ENCODE assay signal across 15 cellular contexts in the genomic region with DNA sequence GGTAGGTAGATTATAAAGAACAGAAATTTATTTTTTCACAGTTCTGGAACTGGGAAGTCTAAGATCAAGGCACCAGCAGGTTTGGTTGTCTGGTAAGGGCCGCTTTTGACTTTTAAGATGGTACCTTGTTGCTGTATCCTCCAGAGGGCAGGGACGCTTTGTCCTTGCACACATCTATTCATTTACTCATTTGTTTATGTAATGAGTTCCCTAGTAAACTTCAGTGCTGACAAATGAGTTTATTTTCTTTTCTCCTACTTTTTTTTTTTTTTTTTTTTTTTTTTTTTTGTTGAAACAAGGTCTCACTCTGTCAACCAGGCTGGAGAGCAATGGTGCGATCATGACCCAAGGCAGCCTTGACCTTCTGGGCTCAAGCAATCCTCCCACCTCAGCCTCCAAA.
A peak's percentile ranks its signal among the peaks of the same experiment; 100 is the strongest.
DNase-seq lines count a peak whose midpoint lies in the region; ATAC-seq, FAIRE-seq and TF ChIP-seq lines count a peak whose summit lies in the region.
"Had no signal": no experiment of that assay in that cellular context is flagged by ENCODE, and none has a peak within 500 bp of the region (broad histone marks: within the 10 kb centered on the region; RNA-seq: fewer than 3 reads in every experiment).

No MANE protein-coding gene starts in this region.

- 0 out of 2 replicates have a peak, but pooled peaks cover 4% of the 10 kb centered on the region for H3K36me3 ChIP-seq in GM23338 (ENCODE audit: insufficient read depth)
- no peaks in the 10 kb centered on the region for H3K36me3 ChIP-seq in small intestine (ENCODE audit: control insufficient read depth in 2 of 2, insufficient read depth in 2 of 2, low read length in 2 of 2)
- H3K36me3 ChIP-seq: BLaER1, transverse colon had no signal

- H3K27me3 ChIP-seq in GM23338 (ENCODE audit: insufficient read depth) = no peaks in the 10 kb centered on the region
- no peaks in the 10 kb centered on the region for H3K27me3 ChIP-seq in small intestine (ENCODE audit: control insufficient read depth in 2 of 2, insufficient read depth in 2 of 2, low read length in 2 of 2)
- H3K27me3 ChIP-seq: BLaER1, transverse colon had no signal

- no peaks in the 10 kb centered on the region for H3K79me2 ChIP-seq in GM23338 (replicated peaks; ENCODE audit: insufficient read depth)

- no peak overlapping the region for H2AFZ ChIP-seq in GM23338

- H3K27me3 Mint-ChIP-seq in GM23338 (ENCODE audit: insufficient read depth, low read depth, poor library complexity) = peaks cover 2% of the 10 kb centered on the region
- H3K27me3 Mint-ChIP-seq: activated CD4-positive, alpha-beta T cell treated with anti-CD3 and anti-CD28 coated beads for 36 hours had no signal

- WGBS in small intestine, 3 donors = 94 to 98% (median 95%) methylated on average over 3 of the region's 3 CpGs

- no peaks in the 10 kb centered on the region for H3K9me3 ChIP-seq in small intestine (ENCODE audit: control insufficient read depth, low read depth)
- H3K9me3 ChIP-seq: BLaER1, transverse colon had no signal

- TF ChIP-seq CTCF in AG09309 (IDR thresholded peaks at IDR 0.05; ENCODE audit: control insufficient read depth, insufficient read depth, low read depth, low read length, missing control alignments) (peak; percentile 34), GM23338 (conservative IDR thresholded peaks at IDR 0.05; ENCODE audit: low read depth in 2 of 2) (peak in 1 of 2 experiments; percentile 21; a peak in 1 of 4 replicates)

- ATAC-seq in GM23338 = no peak
- ATAC-seq in GM21528 (IDR thresholded peaks at IDR 0.05; ENCODE audit: low FRiP score, unreplicated experiment) = no peak
- ATAC-seq: activated CD4-positive, alpha-beta T cell treated with anti-CD3 and anti-CD28 coated beads for 36 hours had no signal

- no peaks in the 10 kb centered on the region for H4K20me1 ChIP-seq in GM23338 (replicated peaks; ENCODE audit: insufficient read depth)
- H4K20me1 ChIP-seq: BLaER1 had no signal

- no peak overlapping the region for H3K27ac Mint-ChIP-seq in GM23338
- H3K27ac Mint-ChIP-seq: activated CD4-positive, alpha-beta T cell treated with anti-CD3 and anti-CD28 coated beads for 36 hours had no signal

- no peak overlapping the region for H3K4me3 Mint-ChIP-seq in GM23338
- H3K4me3 Mint-ChIP-seq: activated CD4-positive, alpha-beta T cell treated with anti-CD3 and anti-CD28 coated beads for 36 hours had no signal

- H3K4me3 ChIP-seq in AG09309 (ENCODE audit: control insufficient read depth, low read depth, low read length) (no peak overlapping the region), GM23338 (no peak overlapping the region), small intestine (ENCODE audit: low read depth in 1 of 2, low read length in 2 of 2) (no peak overlapping the region)
- H3K4me3 ChIP-seq: BLaER1, transverse colon had no signal

- no peaks in the 10 kb centered on the region for H3K4me1 Mint-ChIP-seq in GM23338
- H3K4me1 Mint-ChIP-seq: activated CD4-positive, alpha-beta T cell treated with anti-CD3 and anti-CD28 coated beads for 36 hours had no signal

- DNase-seq in AG09309 (ENCODE audit: low read depth) (no peak), GM23338 (ENCODE audit: low spot score) (peak; percentile 21), NCI-H526 (lab: John Stamatoyannopoulos, UW) (peak; percentile 15 to 40), fibroblast of gingiva (ENCODE audit: low read depth) (peak; percentile 67), NCI-H2196 (lab: John Stamatoyannopoulos, UW; ENCODE audit: unreplicated experiment) (no peak), small intestine (no peak), inferior parietal cortex (ENCODE audit: extremely low spot score) (no peak)
- DNase-seq: activated CD4-positive, alpha-beta T cell treated with anti-CD3 and anti-CD28 coated beads for 36 hours; activated T-cell treated with anti-CD3 and anti-CD28 coated beads, Interleukin-2, amount 50 U/mL, for 1 hour; head of caudate nucleus; NCI-H1417; transverse colon had no signal

- peaks cover 17% of the 10 kb centered on the region for H3K36me3 Mint-ChIP-seq in GM23338 (ENCODE audit: low read depth)

- H3F3A ChIP-seq in GM23338 (replicated peaks; ENCODE audit: low read depth) = no peaks in the 10 kb centered on the region

- no peak for FAIRE-seq in small intestine (lab: Jason Lieb, UNC)
- FAIRE-seq: astrocyte had no signal

- H3K4me1 ChIP-seq in GM23338 (ENCODE audit: insufficient read depth) (no peaks in the 10 kb centered on the region), small intestine (ENCODE audit: control insufficient read depth in 2 of 2, insufficient read depth in 1 of 2, low read depth in 1 of 2, low read length in 1 of 2) (no peaks in the 10 kb centered on the region)
- H3K4me1 ChIP-seq: BLaER1, transverse colon had no signal

- H3K9me2 ChIP-seq in GM23338 (ENCODE audit: insufficient read depth) = no peaks in the 10 kb centered on the region

- H3K27ac ChIP-seq in GM23338 (ENCODE audit: low read depth) (no peak overlapping the region), small intestine (ENCODE audit: low read depth in 1 of 2, low read length in 1 of 2) (no peak overlapping the region)
- H3K27ac ChIP-seq: BLaER1, transverse colon had no signal

- no peak overlapping the region for H3K4me2 ChIP-seq in GM23338
- H3K4me2 ChIP-seq: BLaER1 had no signal

- peaks cover 26% of the 10 kb centered on the region for H3K9me3 Mint-ChIP-seq in GM23338

TF ChIP-seq in GM23338, 12 proteins besides CTCF, POLR2A, EP300 and RAD21:
- TF ChIP-seq ZNF331 (CRISPR knock-in tag; IDR thresholded peaks at IDR 0.05; ENCODE audit: low read depth) = no peak
- TF ChIP-seq ZNF114 (CRISPR knock-in tag; IDR thresholded peaks at IDR 0.05) = no peak

Comparison
In these comparisons a context has a peak if more than half of its experiments do, and no peak if none do; other contexts are left out.
1. DNase-seq: peak in GM23338 (single experiment), NCI-H526 (2 of 2) and fibroblast of gingiva (single experiment); none in AG09309 (single experiment), NCI-H2196 (single experiment), small intestine (single experiment) and inferior parietal cortex (single experiment).